ENCODE assay signal across 9 cellular contexts in genomic region chr10:132335189-132336063, GRCh38. TPM values are rescaled to one million over a fixed set of nuclear protein-coding genes. Genes with fewer than 3 reads are reported as not detected.
DNase-seq lines count a peak whose midpoint lies in the region; ATAC-seq and TF ChIP-seq lines count a peak whose summit lies in the region.
"Had no signal": no experiment of that assay in that cellular context is flagged by ENCODE, and none has a peak within 500 bp of the region (broad histone marks: within the 10 kb centered on the region; RNA-seq: fewer than 3 reads in every experiment).

No MANE protein-coding gene starts in this region.

- intact Hi-C loops in ovary (cut with DNase I): no loop called here

- no peaks in the 10 kb centered on the region for H3K27me3 Mint-ChIP-seq in activated CD4-positive, alpha-beta T cell treated with anti-CD3 and anti-CD28 coated beads, Interleukin-2, amount 10 ng/mL, durations not matched to agents 7 days and 5 days
- no peaks in the 10 kb centered on the region for H3K27me3 Mint-ChIP-seq in central memory CD8-positive, alpha-beta T cell
- no peaks in the 10 kb centered on the region for H3K27me3 Mint-ChIP-seq in stimulated activated naive CD8-positive, alpha-beta T cell treated with anti-CD3 and anti-CD28 coated beads, Interleukin-15, amount 100 ng/mL, for 72 hours

- peak overlapping the region; percentile 50 for H3K27ac Mint-ChIP-seq in activated CD4-positive, alpha-beta T cell treated with anti-CD3 and anti-CD28 coated beads, Interleukin-2, amount 10 ng/mL, durations not matched to agents 7 days and 5 days
- no peak overlapping the region for H3K27ac Mint-ChIP-seq in central memory CD8-positive, alpha-beta T cell (ENCODE audit: low read depth)
- H3K27ac Mint-ChIP-seq in stimulated activated naive CD8-positive, alpha-beta T cell treated with anti-CD3 and anti-CD28 coated beads, Interleukin-15, amount 100 ng/mL, for 72 hours: no peak overlapping the region

- peaks cover 8% of the 10 kb centered on the region for H3K36me3 Mint-ChIP-seq in activated CD4-positive, alpha-beta T cell treated with anti-CD3 and anti-CD28 coated beads, Interleukin-2, amount 10 ng/mL, durations not matched to agents 7 days and 5 days (ENCODE audit: low read depth)
- H3K36me3 Mint-ChIP-seq in central memory CD8-positive, alpha-beta T cell (ENCODE audit: insufficient read depth): peaks cover 22% of the 10 kb centered on the region

- no peak overlapping the region for H3K27ac ChIP-seq in ovary
- H3K27ac ChIP-seq: epithelial cell of prostate had no signal

- no peaks in the 10 kb centered on the region for H3K27me3 ChIP-seq in ovary

- DNase-seq in activated CD4-positive, alpha-beta T cell treated with anti-CD3 and anti-CD28 coated beads, Interleukin-2, amount 10 ng/mL, durations not matched to agents 7 days and 5 days: no peak
- no peak for DNase-seq in activated CD4-positive, alpha-beta T cell treated with anti-CD3 and anti-CD28 coated beads for 1 hour
- DNase-seq in central memory CD8-positive, alpha-beta T cell (ENCODE audit: low spot score in 2 of 2): no peak
- DNase-seq in stimulated activated naive CD8-positive, alpha-beta T cell treated with anti-CD3 and anti-CD28 coated beads, Interleukin-15, amount 100 ng/mL, for 72 hours: no peak
- no peak for DNase-seq in RKO (ENCODE audit: low spot score)
- DNase-seq in NCI-H510A (lab: John Stamatoyannopoulos, UW): no peak
- DNase-seq in ovary: no peak

- TF ChIP-seq CTCF in ovary (IDR thresholded peaks at IDR 0.05): no peak

- CTCF ChIA-PET in activated CD4-positive, alpha-beta T cell treated with anti-CD3 and anti-CD28 coated beads, Interleukin-2, amount 10 ng/mL, durations not matched to agents 7 days and 5 days (lab: Charles Lee): interaction anchor here (0.6 kb wide), 1 partner anchor 300 kb away, joined by 3 read pairs; no protein-coding TSS in a partner anchor

- no peaks in the 10 kb centered on the region for H3K36me3 ChIP-seq in ovary

- ATAC-seq in HG03139 (IDR thresholded peaks at IDR 0.05; ENCODE audit: unreplicated experiment): peak; percentile 55
- ATAC-seq in central memory CD8-positive, alpha-beta T cell (replicated peaks; ENCODE audit: extremely low read depth, poor library complexity, severe bottlenecking): no peak
- peak; percentile 8 for ATAC-seq in stimulated activated naive CD8-positive, alpha-beta T cell treated with anti-CD3 and anti-CD28 coated beads, Interleukin-15, amount 100 ng/mL, for 72 hours

- peaks cover 3% of the 10 kb centered on the region for H3K4me1 ChIP-seq in ovary (ENCODE audit: insufficient read depth)

- H3K4me3 Mint-ChIP-seq in activated CD4-positive, alpha-beta T cell treated with anti-CD3 and anti-CD28 coated beads, Interleukin-2, amount 10 ng/mL, durations not matched to agents 7 days and 5 days: no peak overlapping the region
- H3K4me3 Mint-ChIP-seq in central memory CD8-positive, alpha-beta T cell: peak overlapping the region; percentile 79
- H3K4me3 Mint-ChIP-seq in stimulated activated naive CD8-positive, alpha-beta T cell treated with anti-CD3 and anti-CD28 coated beads, Interleukin-15, amount 100 ng/mL, for 72 hours: peak overlapping the region in 1 of 2 donors; percentile 3

- TF ChIP-seq EP300 in ovary (IDR thresholded peaks at IDR 0.05): no peak

- WGBS in ovary, 3 donors: 85 to 88% (median 87%) methylated on average over 14 of the region's 14 CpGs

- no peak for TF ChIP-seq POLR2A in ovary (IDR thresholded peaks at IDR 0.05)

- no peaks in the 10 kb centered on the region for H3K9me3 Mint-ChIP-seq in activated CD4-positive, alpha-beta T cell treated with anti-CD3 and anti-CD28 coated beads, Interleukin-2, amount 10 ng/mL, durations not matched to agents 7 days and 5 days
- no peaks in the 10 kb centered on the region for H3K9me3 Mint-ChIP-seq in central memory CD8-positive, alpha-beta T cell
- no peaks in the 10 kb centered on the region for H3K9me3 Mint-ChIP-seq in stimulated activated naive CD8-positive, alpha-beta T cell treated with anti-CD3 and anti-CD28 coated beads, Interleukin-15, amount 100 ng/mL, for 72 hours

- H3K9me3 ChIP-seq in ovary: no peaks in the 10 kb centered on the region

- POLR2A ChIA-PET in activated CD4-positive, alpha-beta T cell treated with anti-CD3 and anti-CD28 coated beads, Interleukin-2, amount 10 ng/mL, durations not matched to agents 7 days and 5 days (lab: Charles Lee): no interaction called here

- peaks cover 33% of the 10 kb centered on the region for H3K4me1 Mint-ChIP-seq in activated CD4-positive, alpha-beta T cell treated with anti-CD3 and anti-CD28 coated beads, Interleukin-2, amount 10 ng/mL, durations not matched to agents 7 days and 5 days
- peaks cover 35% of the 10 kb centered on the region for H3K4me1 Mint-ChIP-seq in central memory CD8-positive, alpha-beta T cell
- H3K4me1 Mint-ChIP-seq in stimulated activated naive CD8-positive, alpha-beta T cell treated with anti-CD3 and anti-CD28 coated beads, Interleukin-15, amount 100 ng/mL, for 72 hours: peaks cover 58% of the 10 kb centered on the region

- no peak overlapping the region for H3K4me3 ChIP-seq in ovary

RNA-seq across cellular contexts. Expression of gene LRRC27, which starts 3.4 kb away (rescaled TPM):
- 1 to 10 TPM; 4.4 to 6.1 TPM for total RNA-seq in activated CD4-positive, alpha-beta T cell treated with anti-CD3 and anti-CD28 coated beads, Interleukin-2, amount 10 ng/mL, durations not matched to agents 7 days and 5 days
- total RNA-seq in ovary: 10 to 100 TPM in 3 of 7 donors, 1 to 10 TPM in 4; 7.4 to 12.3 (median 9.3) TPM
- 1 to 10 TPM; 7.6 to 9.6 TPM for polyA plus RNA-seq in ovary

RNA-seq across cellular contexts. Expression of gene STK32C, which starts 27.7 kb away (rescaled TPM):
- 10 to 100 TPM; 11.1 to 15.2 TPM for total RNA-seq in activated CD4-positive, alpha-beta T cell treated with anti-CD3 and anti-CD28 coated beads, Interleukin-2, amount 10 ng/mL, durations not matched to agents 7 days and 5 days
- 10 to 100 TPM in 2 of 7 donors, 1 to 10 TPM in 5; 5.4 to 13.8 (median 9.5) TPM for total RNA-seq in ovary
- 1 to 10 TPM; 2.6 to 8.8 TPM for polyA plus RNA-seq in ovary
